Comparison of ENCODE assay signal across 28 cellular contexts in the genomic region with DNA sequence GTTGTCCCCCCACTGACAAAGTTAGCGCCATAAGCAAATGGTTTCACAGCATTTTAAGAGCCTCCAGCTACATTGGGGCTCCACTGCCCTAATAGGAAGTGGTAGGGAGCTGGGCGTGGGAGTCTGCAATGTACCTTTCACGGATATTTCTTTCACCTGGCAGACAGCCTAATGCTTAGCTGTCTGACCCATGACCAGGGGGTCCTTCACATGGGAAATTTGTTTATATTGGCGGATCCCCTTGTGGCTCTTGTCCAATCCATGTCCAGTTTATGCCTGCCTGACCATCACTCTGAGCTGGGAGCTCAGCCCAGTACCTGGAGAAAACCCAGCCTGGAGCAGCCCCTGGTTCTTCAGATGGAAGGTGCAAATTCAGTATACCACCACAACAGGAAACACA.
"Had no signal": no experiment of that assay in that cellular context is flagged by ENCODE, and none has a peak within 500 bp of the region (broad histone marks: within the 10 kb centered on the region; RNA-seq: fewer than 3 reads in every experiment).

No MANE protein-coding gene starts in this region.

- H3K27me3 Mint-ChIP-seq: progenitor cell of endocrine pancreas had no signal

- ATAC-seq: naive thymus-derived CD8-positive, alpha-beta T cell; natural killer cell treated with Interleukin-12 subunit alpha and Interleukin-12 subunit beta and Interleukin-15 and Interleukin-18, amount 100 ng/mL, for 72 hours; psoas muscle; right lobe of liver; stimulated activated effector memory CD8-positive, alpha-beta T cell treated with anti-CD3 and anti-CD28 coated beads, Interleukin-12 subunit alpha, Interleukin-12 subunit beta, amount 100 ng/mL, for 72 hours; stimulated activated naive B cell treated with anti-CD40 and anti-IgM and Interleukin-4, amounts not matched to agents 10 μg/mL and 1 μg/mL and 100 μg/mL, for 72 hours had no signal

- H3K4me1 ChIP-seq: parathyroid adenoma, psoas muscle, right lobe of liver, sigmoid colon, stomach, testis, upper lobe of left lung had no signal

- DNase-seq: naive thymus-derived CD8-positive, alpha-beta T cell; nephron progenitor cell; occipital lobe; ovary; posterior cingulate gyrus; psoas muscle; right cardiac atrium; right lobe of liver; sigmoid colon; small intestine; stimulated activated CD4-positive, alpha-beta T cell treated with anti-CD3 and anti-CD28 coated beads, Interleukin-15, amount 100 ng/mL, for 24 hours; stimulated activated CD4-positive, alpha-beta T cell treated with anti-CD3 and anti-CD28 coated beads, Interleukin-2, amount 100 ng/mL, for 24 hours; stimulated activated CD4-positive, alpha-beta T cell treated with anti-CD3 and anti-CD28 coated beads, Interleukin-2, amount 100 ng/mL, for 48 hours; stimulated activated CD4-positive, alpha-beta T cell treated with anti-CD3 and anti-CD28 coated beads, Interleukin-4, amount 100 ng/mL, for 24 hours; stimulated activated naive B cell treated with anti-CD40 and anti-IgM and Interleukin-4, amounts not matched to agents 10 μg/mL and 1 μg/mL and 100 μg/mL, for 72 hours; stimulated activated naive CD4-positive, alpha-beta T cell treated with Interleukin-2 at 50 U/mL for 16 hours; stomach; testis; trophoblast cell; upper lobe of left lung had no signal

- H3K27me3 ChIP-seq: neural progenitor cell, ovary, right lobe of liver, sigmoid colon, stomach, testis, tibial nerve, upper lobe of left lung, vagina had no signal

- H3K9me3 ChIP-seq: ovary, psoas muscle, right lobe of liver, sigmoid colon, stomach, testis, tibial nerve, upper lobe of left lung, vagina had no signal

- H3K36me3 Mint-ChIP-seq: natural killer cell treated with Interleukin-12 subunit alpha and Interleukin-12 subunit beta and Interleukin-15 and Interleukin-18, amount 100 ng/mL, for 72 hours; neural progenitor cell; stimulated activated effector memory CD8-positive, alpha-beta T cell treated with anti-CD3 and anti-CD28 coated beads, Interleukin-12 subunit alpha, Interleukin-12 subunit beta, amount 100 ng/mL, for 72 hours; stimulated activated naive B cell treated with anti-CD40 and anti-IgM and Interleukin-4, amounts not matched to agents 10 μg/mL and 1 μg/mL and 100 μg/mL, for 72 hours had no signal

- H3K27ac ChIP-seq: neural progenitor cell, ovary, parathyroid adenoma, psoas muscle, right lobe of liver, stomach, testis, upper lobe of left lung, vagina had no signal

- H3K4me3 Mint-ChIP-seq: naive thymus-derived CD8-positive, alpha-beta T cell; natural killer cell treated with Interleukin-12 subunit alpha and Interleukin-12 subunit beta and Interleukin-15 and Interleukin-18, amount 100 ng/mL, for 72 hours; nephron progenitor cell; neural progenitor cell; stimulated activated effector memory CD8-positive, alpha-beta T cell treated with anti-CD3 and anti-CD28 coated beads, Interleukin-12 subunit alpha, Interleukin-12 subunit beta, amount 100 ng/mL, for 72 hours; stimulated activated naive B cell treated with anti-CD40 and anti-IgM and Interleukin-4, amounts not matched to agents 10 μg/mL and 1 μg/mL and 100 μg/mL, for 72 hours; stimulated activated naive CD8-positive, alpha-beta T cell treated with anti-CD3 and anti-CD28 coated beads, Interleukin-15, Interleukin-2, amounts not matched to agents 100 ng/mL and 50 ng/mL, for 24 hours had no signal

- H3K4me3 ChIP-seq: neural progenitor cell, ovary, psoas muscle, right lobe of liver, sigmoid colon, stomach, testis, tibial nerve, upper lobe of left lung, vagina had no signal

- H3K4me1 Mint-ChIP-seq: naive thymus-derived CD8-positive, alpha-beta T cell; stimulated activated effector memory CD8-positive, alpha-beta T cell treated with anti-CD3 and anti-CD28 coated beads, Interleukin-12 subunit alpha, Interleukin-12 subunit beta, amount 100 ng/mL, for 72 hours; stimulated activated naive B cell treated with anti-CD40 and anti-IgM and Interleukin-4, amounts not matched to agents 10 μg/mL and 1 μg/mL and 100 μg/mL, for 72 hours had no signal

- H3K27ac Mint-ChIP-seq: naive thymus-derived CD8-positive, alpha-beta T cell; natural killer cell treated with Interleukin-12 subunit alpha and Interleukin-12 subunit beta and Interleukin-15 and Interleukin-18, amount 100 ng/mL, for 72 hours; nephron progenitor cell; neural progenitor cell; progenitor cell of endocrine pancreas; stimulated activated effector memory CD8-positive, alpha-beta T cell treated with anti-CD3 and anti-CD28 coated beads, Interleukin-12 subunit alpha, Interleukin-12 subunit beta, amount 100 ng/mL, for 72 hours; stimulated activated naive B cell treated with anti-CD40 and anti-IgM and Interleukin-4, amounts not matched to agents 10 μg/mL and 1 μg/mL and 100 μg/mL, for 72 hours; stimulated activated naive CD8-positive, alpha-beta T cell treated with anti-CD3 and anti-CD28 coated beads, Interleukin-15, Interleukin-2, amounts not matched to agents 100 ng/mL and 50 ng/mL, for 24 hours had no signal

- H3K36me3 ChIP-seq: neural progenitor cell, ovary, right lobe of liver, sigmoid colon, stomach, tibial nerve, upper lobe of left lung, vagina had no signal
